ENCODE assay signal across 1 cellular context in genomic region chr18:8948471-8949149, GRCh38.
TF ChIP-seq lines count a peak whose summit lies in the region.

No MANE protein-coding gene starts in this region.

TF ChIP-seq in SK-N-SH, 30 proteins besides CTCF, POLR2A, EP300 and RAD21 (continued from another document):
- TF ChIP-seq MXI1 (IDR thresholded peaks at IDR 0.05; ENCODE audit: low read depth, low read length) (no peak), ZBTB33 (IDR thresholded peaks at IDR 0.05; ENCODE audit: borderline replicate concordance, low read depth) (0 out of 2 replicates have a peak, but pooled peaks have one; percentile 50), TAF1 (IDR thresholded peaks at IDR 0.05; ENCODE audit: borderline replicate concordance, low read depth, low read length) (no peak; the same call in 1 of the 2 replicates), SMC3 (IDR thresholded peaks at IDR 0.05; ENCODE audit: low read depth, low read length) (no peak), MEF2A (IDR thresholded peaks at IDR 0.05; ENCODE audit: borderline replicate concordance, low read depth) (peak; percentile 83), RCOR1 (IDR thresholded peaks at IDR 0.05; ENCODE audit: low read length) (no peak), FOXJ3 (CRISPR knock-in tag; IDR thresholded peaks at IDR 0.05) (no peak), TCF12 (IDR thresholded peaks at IDR 0.05) (peak; percentile 92), REST (IDR thresholded peaks at IDR 0.05; ENCODE audit: low read depth, low read length) (peak; percentile 21; the same call in 1 of the 2 replicates), GATA2 (CRISPR knock-in tag; IDR thresholded peaks at IDR 0.05) (no peak), PBX3 (IDR thresholded peaks at IDR 0.05) (peak; percentile 91)
TF ChIP-seq in SK-N-SH: peak in this region for 15.
